18 cellular contexts compared by ENCODE assay signal in the genomic region with DNA sequence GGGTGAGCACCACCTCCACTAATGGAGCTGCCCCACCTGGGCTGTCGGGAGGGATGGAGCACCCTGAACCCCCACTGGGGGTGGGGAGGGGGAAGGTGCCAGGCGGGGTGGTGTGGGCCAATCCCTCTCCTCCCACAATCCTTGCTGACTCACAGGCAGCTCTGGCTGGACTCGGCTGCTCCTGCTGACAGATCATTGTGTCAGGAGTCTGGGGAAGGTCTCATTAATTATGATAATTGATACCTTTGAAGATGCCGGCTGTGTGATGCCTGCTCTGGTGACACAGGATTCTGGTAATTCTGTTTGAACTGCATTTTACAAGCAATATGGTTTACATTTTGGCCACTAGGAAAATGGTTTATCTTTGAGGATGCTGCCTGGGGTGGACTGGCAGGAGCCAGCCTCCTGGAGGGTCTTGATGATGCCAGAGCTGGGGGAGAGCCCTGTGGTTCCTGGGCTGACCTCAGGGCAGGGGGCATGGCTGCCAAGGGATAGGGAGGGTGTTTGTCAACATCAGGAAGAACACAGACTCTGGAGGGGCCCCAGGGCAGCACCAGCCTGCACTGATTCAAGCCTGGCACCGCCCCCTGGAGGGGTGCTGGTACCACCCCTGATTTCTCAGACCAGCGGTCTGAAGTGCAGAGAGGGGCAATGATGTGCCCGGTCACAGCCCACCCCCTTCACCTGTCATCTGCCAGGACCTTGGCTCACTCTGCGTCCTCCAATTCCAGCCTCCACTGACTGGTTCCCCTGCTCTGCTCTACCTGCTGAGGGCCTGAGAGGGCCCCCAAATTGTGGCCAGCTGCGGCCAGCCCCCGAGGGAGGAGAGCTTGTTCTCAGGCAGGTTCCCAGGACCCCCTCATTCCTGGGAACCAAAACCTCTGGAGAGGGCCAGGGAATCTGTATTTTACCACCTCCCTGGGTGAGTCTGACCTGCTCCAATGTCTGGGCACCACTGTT.
DNase-seq lines count a peak whose midpoint lies in the region; TF ChIP-seq lines count a peak whose summit lies in the region.
"Had no signal": no experiment of that assay in that cellular context is flagged by ENCODE, and none has a peak within 500 bp of the region (broad histone marks: within the 10 kb centered on the region; RNA-seq: fewer than 3 reads in every experiment).

No MANE protein-coding gene starts in this region.

- no peak overlapping the region for H3K4me3 ChIP-seq in BE2C (ENCODE audit: low read depth, low read length)
- no peak overlapping the region for H3K4me3 ChIP-seq in Peyer's patch
- H3K4me3 ChIP-seq: thyroid gland had no signal

- H3K27ac ChIP-seq in Peyer's patch, result no peak overlapping the region
- H3K27ac ChIP-seq: KMS-11, thyroid gland had no signal

- H3K27me3 ChIP-seq in BE2C (no peaks in the 10 kb centered on the region), Peyer's patch (no peaks in the 10 kb centered on the region)
- H3K27me3 ChIP-seq: thyroid gland had no signal

- DNase-seq in BE2C, result peak; percentile 18
- DNase-seq in NCI-H1105 (lab: John Stamatoyannopoulos, UW), result peak; percentile 33
- DNase-seq in Peyer's patch, result peak in 2 of 3 donors; percentile 20 to 31
- peak; percentile 62 for DNase-seq in mesenteric fat pad (ENCODE audit: low spot score)
- DNase-seq in NCI-H187 treated with DMSO at 0.1 percent for 48 hours (lab: John Stamatoyannopoulos, UW), result no peak
- DNase-seq in DMS79 (lab: John Stamatoyannopoulos, UW), result no peak
- DNase-seq in stimulated activated CD4-positive, alpha-beta T cell treated with anti-CD3 and anti-CD28 coated beads, Interleukin-15, amount 100 ng/mL, for 24 hours, result no peak
- no peak for DNase-seq in C1 segment of cervical spinal cord (lab: John Stamatoyannopoulos, UW)
- DNase-seq: activated CD4-positive, alpha-beta T cell treated with anti-CD3 and anti-CD28 coated beads for 48 hours; activated gamma-delta T cell treated with Interleukin-2 at 50 U/mL for 16 hours; central memory CD4-positive, alpha-beta T cell; erythroblast; GOT3; midbrain; RPMI8226; stimulated activated naive B cell treated with anti-CD40 and anti-IgM and Interleukin-4, amounts not matched to agents 10 μg/mL and 1 μg/mL and 100 μg/mL, for 72 hours; thyroid gland had no signal

- no peaks in the 10 kb centered on the region; the same call in 1 of the 2 replicates for H3K4me1 ChIP-seq in BE2C
- H3K4me1 ChIP-seq in Peyer's patch, result no peaks in the 10 kb centered on the region
- H3K4me1 ChIP-seq: thyroid gland had no signal

- no peaks in the 10 kb centered on the region for H3K9me3 ChIP-seq in BE2C
- no peaks in the 10 kb centered on the region for H3K9me3 ChIP-seq in Peyer's patch
- H3K9me3 ChIP-seq: thyroid gland had no signal

- H3K36me3 ChIP-seq in BE2C, result no peaks in the 10 kb centered on the region
- H3K36me3 ChIP-seq in Peyer's patch, result no peaks in the 10 kb centered on the region
- H3K36me3 ChIP-seq: thyroid gland had no signal

- no peak for TF ChIP-seq CTCF in BE2C (IDR thresholded peaks at IDR 0.05; ENCODE audit: low read depth, low read length)
- TF ChIP-seq CTCF in Peyer's patch (IDR thresholded peaks at IDR 0.05), result no peak

- TF ChIP-seq POLR2A in Peyer's patch (IDR thresholded peaks at IDR 0.05), result no peak

Comparison
In these comparisons a context has a peak if more than half of its experiments do, and no peak if none do; other contexts are left out.
1. DNase-seq: peak in BE2C (single experiment), NCI-H1105 (single experiment), Peyer's patch (2 of 3) and mesenteric fat pad (single experiment); none in NCI-H187 treated with DMSO at 0.1 percent for 48 hours (single experiment), DMS79 (single experiment), stimulated activated CD4-positive, alpha-beta T cell treated with anti-CD3 and anti-CD28 coated beads, Interleukin-15, amount 100 ng/mL, for 24 hours (single experiment) and C1 segment of cervical spinal cord (0 of 14).